Comparison of ENCODE assay signal across 11 cellular contexts in genomic region chr11:1706634-1707400, GRCh38. TPM values are rescaled to one million over a fixed set of nuclear protein-coding genes. Genes with fewer than 3 reads are reported as not detected.
A peak's percentile ranks its signal among the peaks of the same experiment; 100 is the strongest.
DNase-seq lines count a peak whose midpoint lies in the region; ATAC-seq and TF ChIP-seq lines count a peak whose summit lies in the region.
"Had no signal": no experiment of that assay in that cellular context is flagged by ENCODE, and none has a peak within 500 bp of the region (broad histone marks: within the 10 kb centered on the region; RNA-seq: fewer than 3 reads in every experiment).

No MANE protein-coding gene starts in this region.

- no peak overlapping the region for H3K27ac ChIP-seq in IMR-90 (ENCODE audit: insufficient read depth, low read length)
- H3K27ac ChIP-seq: epithelial cell of prostate had no signal

- no peak overlapping the region for H2BK5ac ChIP-seq in IMR-90 (ENCODE audit: low read depth, low read length, poor library complexity, severe bottlenecking)

- H3K36me3 ChIP-seq in IMR-90 (ENCODE audit: control insufficient read depth, insufficient read depth, low read length) = no peaks in the 10 kb centered on the region

- no peak overlapping the region for H2AK9ac ChIP-seq in IMR-90 (replicated peaks; ENCODE audit: low read depth, low read length, poor library complexity)

- no peak overlapping the region for H4K8ac ChIP-seq in IMR-90 (ENCODE audit: low read depth in 2 of 2, low read length in 2 of 2)

- ATAC-seq in IMR-90 (ENCODE audit: low read depth) = no peak
- peak; percentile 39 for ATAC-seq in activated CD8-positive, alpha-beta memory T cell treated with anti-CD3 and anti-CD28 coated beads, Interleukin-2, amount 10 ng/mL, durations not matched to agents 7 days and 5 days
- no peak for ATAC-seq in HG02970 (IDR thresholded peaks at IDR 0.05; ENCODE audit: low FRiP score, unreplicated experiment)
- ATAC-seq: naive thymus-derived CD8-positive, alpha-beta T cell had no signal

- no peak overlapping the region for H3K4ac ChIP-seq in IMR-90 (ENCODE audit: low read depth, low read length)

- intact Hi-C loops in Calu3 (cut with micrococcal nuclease; ENCODE audit: unreplicated experiment) = no loop called here
- intact Hi-C loops in IMR-90 (cut with micrococcal nuclease) = no loop called here

- CTCF ChIA-PET in Calu3 (lab: Charles Lee) = interaction anchor here (0.8 to 2.2 kb wide), 3 partner anchors 13 to 126 kb away, joined by 3 to 18 read pairs (median 5); partner anchors contain the start of gene SYT8
- CTCF ChIA-PET in IMR-90 (lab: Yijun Ruan, JAX) = interaction anchor here (0.6 kb wide), 1 partner anchor 97 kb away, joined by 4 read pairs; no protein-coding TSS in a partner anchor
- CTCF ChIA-PET in activated CD8-positive, alpha-beta memory T cell treated with anti-CD3 and anti-CD28 coated beads, Interleukin-2, amount 10 ng/mL, durations not matched to agents 7 days and 5 days (lab: Charles Lee) = interaction anchor here (0.8 to 6.0 kb wide), 13 partner anchors 9 to 295 kb away, joined by 3 to 55 read pairs (median 4); partner anchors contain the start of genes KRTAP5-6 and SYT8

- H3K4me1 ChIP-seq in IMR-90 (ENCODE audit: control insufficient read depth, insufficient read depth, low read length) = no peaks in the 10 kb centered on the region

- TF ChIP-seq CTCF in Calu3 (IDR thresholded peaks at IDR 0.05; ENCODE audit: unreplicated experiment) = no peak
- 0 out of 2 replicates have a peak, but pooled peaks have one; percentile 12 for TF ChIP-seq CTCF in IMR-90 (conservative IDR thresholded peaks at IDR 0.05; ENCODE audit: low read depth, low read length)
- no peak for TF ChIP-seq CTCF in endothelial cell (IDR thresholded peaks at IDR 0.05; ENCODE audit: unreplicated experiment)

- in situ Hi-C loops in IMR-90 (cut with MboI; ENCODE audit: low sequenced_read_pairs) = no loop called here

- no peak overlapping the region for H3K56ac ChIP-seq in IMR-90 (ENCODE audit: extremely low read depth, insufficient read depth, low read length)

- TF ChIP-seq POLR2A in IMR-90 (IDR thresholded peaks at IDR 0.05; ENCODE audit: low read depth, low read length) = no peak

- no peak overlapping the region for H3K27ac Mint-ChIP-seq in Calu3 (ENCODE audit: unreplicated experiment)
- H3K27ac Mint-ChIP-seq in activated CD8-positive, alpha-beta memory T cell treated with anti-CD3 and anti-CD28 coated beads, Interleukin-2, amount 10 ng/mL, durations not matched to agents 7 days and 5 days = no peak overlapping the region
- no peak overlapping the region for H3K27ac Mint-ChIP-seq in endothelial cell (ENCODE audit: unreplicated experiment)

- H3K4me3 Mint-ChIP-seq in Calu3 (ENCODE audit: low read depth, unreplicated experiment) = no peak overlapping the region
- no peak overlapping the region for H3K4me3 Mint-ChIP-seq in activated CD8-positive, alpha-beta memory T cell treated with anti-CD3 and anti-CD28 coated beads, Interleukin-2, amount 10 ng/mL, durations not matched to agents 7 days and 5 days
- no peak overlapping the region for H3K4me3 Mint-ChIP-seq in endothelial cell (ENCODE audit: unreplicated experiment)
- H3K4me3 Mint-ChIP-seq: naive thymus-derived CD8-positive, alpha-beta T cell had no signal

- H2AFZ ChIP-seq in IMR-90 (replicated peaks; ENCODE audit: low read length, poor library complexity) = no peak overlapping the region

- H3K23ac ChIP-seq in IMR-90 (ENCODE audit: low read depth, low read length) = no peak overlapping the region

- WGBS in IMR-90 (ENCODE audit: extremely low coverage in 2 of 2, insufficient read length in 1 of 2), 2 experiments = 54% methylated on average over 6 of the region's 17 CpGs; no CpG with 5 or more reads in 1 of the 2 experiments

- no peaks in the 10 kb centered on the region for H3K79me1 ChIP-seq in IMR-90 (ENCODE audit: low read depth in 1 of 2, low read length in 2 of 2)

- no peak overlapping the region for H2AK5ac ChIP-seq in IMR-90 (ENCODE audit: low read depth, low read length)

- TF ChIP-seq RAD21 in IMR-90 (IDR thresholded peaks at IDR 0.05; ENCODE audit: low read length) = no peak

- DNase-seq in Calu3 (peak; percentile 31), IMR-90 (no peak), mesenteric fat pad (ENCODE audit: low spot score) (peak; percentile 82), activated gamma-delta T cell (lab: John Stamatoyannopoulos, UW) (no peak), endothelial cell (ENCODE audit: low spot score) (no peak), COLO668 (lab: John Stamatoyannopoulos, UW; ENCODE audit: unreplicated experiment) (no peak)
- DNase-seq in activated CD8-positive, alpha-beta memory T cell treated with anti-CD3 and anti-CD28 coated beads, Interleukin-2, amount 10 ng/mL, durations not matched to agents 7 days and 5 days = peak; percentile 48
- DNase-seq: NCI-H526 had no signal

- no peak overlapping the region for H3K14ac ChIP-seq in IMR-90 (replicated peaks; ENCODE audit: low read depth, low read length)

- dilution Hi-C loops in IMR-90 (cut with HindIII; ENCODE audit: low sequenced_read_pairs, unreplicated experiment) = no loop called here

- no peaks in the 10 kb centered on the region for H4K20me1 ChIP-seq in IMR-90 (ENCODE audit: insufficient read depth, low read length)

- no peak overlapping the region for H4K91ac ChIP-seq in IMR-90 (ENCODE audit: insufficient read depth, low read depth, low read length)

- no peak overlapping the region for H2BK15ac ChIP-seq in IMR-90 (ENCODE audit: low read depth, low read length)

- peaks cover 5% of the 10 kb centered on the region for H3K36me3 Mint-ChIP-seq in Calu3 (ENCODE audit: insufficient read depth, unreplicated experiment)
- peaks cover 5% of the 10 kb centered on the region for H3K36me3 Mint-ChIP-seq in activated CD8-positive, alpha-beta memory T cell treated with anti-CD3 and anti-CD28 coated beads, Interleukin-2, amount 10 ng/mL, durations not matched to agents 7 days and 5 days
- H3K36me3 Mint-ChIP-seq in endothelial cell (ENCODE audit: low read depth, unreplicated experiment) = no peaks in the 10 kb centered on the region

- POLR2A ChIA-PET in IMR-90 (lab: Charles Lee; ENCODE audit: unreplicated experiment) = no interaction called here

- H3K4me3 ChIP-seq in IMR-90 (ENCODE audit: insufficient read depth, low read depth, low read length) = no peak overlapping the region

- no peak overlapping the region for H3K4me2 ChIP-seq in IMR-90 (ENCODE audit: low read depth, low read length)

- BruUV-seq in Calu3 (replicated peaks; lab: Mats Ljungman, UMichigan) = no TSS peak
- BruUV-seq in IMR-90 (replicated peaks; lab: Mats Ljungman, UMichigan) = no TSS peak

- no peak overlapping the region for H2BK120ac ChIP-seq in IMR-90 (ENCODE audit: low read depth, low read length)

- H3K9me3 Mint-ChIP-seq in Calu3 (ENCODE audit: low read depth, unreplicated experiment) (no peaks in the 10 kb centered on the region), endothelial cell (ENCODE audit: unreplicated experiment) (no peaks in the 10 kb centered on the region)
- peaks cover 4% of the 10 kb centered on the region for H3K9me3 Mint-ChIP-seq in activated CD8-positive, alpha-beta memory T cell treated with anti-CD3 and anti-CD28 coated beads, Interleukin-2, amount 10 ng/mL, durations not matched to agents 7 days and 5 days (ENCODE audit: low read depth)

- peaks cover 47% of the 10 kb centered on the region for H3K27me3 ChIP-seq in IMR-90 (ENCODE audit: control insufficient read depth, insufficient read depth, low read length)

- peaks cover 27% of the 10 kb centered on the region for H3K4me1 Mint-ChIP-seq in Calu3 (ENCODE audit: low read depth, unreplicated experiment)
- peaks cover 29% of the 10 kb centered on the region for H3K4me1 Mint-ChIP-seq in activated CD8-positive, alpha-beta memory T cell treated with anti-CD3 and anti-CD28 coated beads, Interleukin-2, amount 10 ng/mL, durations not matched to agents 7 days and 5 days
- no peaks in the 10 kb centered on the region for H3K4me1 Mint-ChIP-seq in endothelial cell (ENCODE audit: unreplicated experiment)

- H3K9me3 ChIP-seq in IMR-90 (ENCODE audit: control insufficient read depth, insufficient read depth, low read length) = peaks cover 3% of the 10 kb centered on the region; the same call in 1 of the 2 replicates

- H3K18ac ChIP-seq in IMR-90 (ENCODE audit: low read depth, low read length) = no peak overlapping the region

- no peak overlapping the region for H2BK20ac ChIP-seq in IMR-90 (ENCODE audit: low read depth, low read length)

- no peak overlapping the region for H4K5ac ChIP-seq in IMR-90 (ENCODE audit: low read depth, low read length)

- H3K27me3 Mint-ChIP-seq in Calu3 (ENCODE audit: unreplicated experiment) (peaks cover 37% of the 10 kb centered on the region), endothelial cell (ENCODE audit: unreplicated experiment) (no peaks in the 10 kb centered on the region)
- peaks cover 40% of the 10 kb centered on the region for H3K27me3 Mint-ChIP-seq in activated CD8-positive, alpha-beta memory T cell treated with anti-CD3 and anti-CD28 coated beads, Interleukin-2, amount 10 ng/mL, durations not matched to agents 7 days and 5 days

- no peaks in the 10 kb centered on the region; the same call in 1 of the 2 replicates for H3K9me1 ChIP-seq in IMR-90 (ENCODE audit: insufficient read depth, low read length)

- no peak overlapping the region for H3K9ac ChIP-seq in IMR-90 (ENCODE audit: low read depth, low read length)

RNA-seq across cellular contexts. Expression of gene KRTAP5-6, which starts 9.8 kb away (rescaled TPM):
- total RNA-seq in Calu3 (2022) (not detected in 2 replicates), IMR-90 (2012; rRNA removed) (not detected in 2 replicates), mesenteric fat pad (not detected), endothelial cell (ENCODE audit: unreplicated experiment) (not detected)
- polyA plus RNA-seq in IMR-90 (2012; rRNA removed) = not detected in 2 replicates
- polyA plus RNA-seq in IMR-90 (2012; cell fraction: cytosol; rRNA removed) = not detected in 2 replicates
- not detected in 2 replicates for polyA plus RNA-seq in IMR-90 (2012; cell fraction: nucleus; rRNA removed; ENCODE audit: low replicate concordance)
- not detected for total RNA-seq in activated CD8-positive, alpha-beta memory T cell treated with anti-CD3 and anti-CD28 coated beads, Interleukin-2, amount 10 ng/mL, durations not matched to agents 7 days and 5 days
- total RNA-seq: naive thymus-derived CD8-positive, alpha-beta T cell had no signal
- polyA plus RNA-seq: naive thymus-derived CD8-positive, alpha-beta T cell had no signal

RNA-seq across cellular contexts. Expression of gene IFITM10, which starts 43.6 kb away (rescaled TPM):
- total RNA-seq in Calu3 (2022) (3.3 and 8.1 TPM in 2 replicates), IMR-90 (2012; rRNA removed) (under 0.01 and 0.18 TPM in 2 replicates), mesenteric fat pad (1.5 TPM), endothelial cell (ENCODE audit: unreplicated experiment) (0.64 TPM)
- polyA plus RNA-seq in IMR-90 (2012; rRNA removed) = 0.15 and 0.59 TPM in 2 replicates
- 0.08 and 0.32 TPM in 2 replicates for polyA plus RNA-seq in IMR-90 (2012; cell fraction: cytosol; rRNA removed)
- 0.68 and 1.2 TPM in 2 replicates for polyA plus RNA-seq in IMR-90 (2012; cell fraction: nucleus; rRNA removed; ENCODE audit: low replicate concordance)
- total RNA-seq in activated CD8-positive, alpha-beta memory T cell treated with anti-CD3 and anti-CD28 coated beads, Interleukin-2, amount 10 ng/mL, durations not matched to agents 7 days and 5 days = 1 to 10 TPM in 1 of 2 experiments, under 1 TPM in 1; 0.96 to 1.3 TPM

RNA-seq across cellular contexts. Expression of gene CTSD, which starts 56.9 kb away (rescaled TPM):
- total RNA-seq in Calu3 (2022) (531 and 685 TPM in 2 replicates), IMR-90 (2012; rRNA removed) (38.3 and 39.8 TPM in 2 replicates), mesenteric fat pad (940 TPM), endothelial cell (ENCODE audit: unreplicated experiment) (224 TPM)
- 151 and 166 TPM in 2 replicates for polyA plus RNA-seq in IMR-90 (2012; rRNA removed)
- 140 and 321 TPM in 2 replicates for polyA plus RNA-seq in IMR-90 (2012; cell fraction: cytosol; rRNA removed)
- polyA plus RNA-seq in IMR-90 (2012; cell fraction: nucleus; rRNA removed; ENCODE audit: low replicate concordance) = 89.3 and 187 TPM in 2 replicates
- 100 to 1,000 TPM; 133 to 165 TPM for total RNA-seq in activated CD8-positive, alpha-beta memory T cell treated with anti-CD3 and anti-CD28 coated beads, Interleukin-2, amount 10 ng/mL, durations not matched to agents 7 days and 5 days

Comparison
In these comparisons a context has a peak if more than half of its experiments do, and no peak if none do; other contexts are left out.
1. DNase-seq: peak in Calu3 (single experiment), activated CD8-positive, alpha-beta memory T cell treated with anti-CD3 and anti-CD28 coated beads, Interleukin-2, amount 10 ng/mL, durations not matched to agents 7 days and 5 days (single experiment) and mesenteric fat pad (single experiment); none in IMR-90 (single experiment), activated gamma-delta T cell (single experiment), endothelial cell (single experiment) and COLO668 (single experiment).